In the genomic region with DNA sequence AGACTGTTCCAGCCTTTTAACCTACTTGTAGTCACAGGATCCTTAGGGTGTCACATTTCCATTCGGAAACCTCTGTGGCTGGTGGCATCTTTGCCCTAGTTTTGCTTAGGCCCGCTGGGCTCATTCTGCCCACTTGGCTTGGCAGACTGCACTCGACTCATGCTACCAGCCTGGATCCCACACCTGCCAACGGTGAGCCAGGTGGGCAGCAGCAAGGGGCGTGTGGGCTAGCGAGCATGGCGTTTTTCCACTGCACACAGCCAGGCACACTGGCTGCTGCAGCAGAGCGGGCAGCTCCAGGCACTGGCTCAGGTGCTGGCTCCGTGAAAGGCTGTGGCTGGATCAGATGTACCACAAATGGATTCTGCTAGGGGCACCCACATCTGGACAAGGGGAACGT, we compare ENCODE assay signal across 30 cellular contexts.
"Had no signal": no experiment of that assay in that cellular context is flagged by ENCODE, and none has a peak within 500 bp of the region (broad histone marks: within the 10 kb centered on the region; RNA-seq: fewer than 3 reads in every experiment).

No MANE protein-coding gene starts in this region.

- H3K4me3 Mint-ChIP-seq: immature natural killer cell; mesothelial cell of epicardium; naive thymus-derived CD4-positive, alpha-beta T cell; natural killer cell treated with Interleukin-12 subunit alpha and Interleukin-12 subunit beta and Interleukin-15 and Interleukin-18, amount 100 ng/mL, for 72 hours; stimulated activated effector memory CD8-positive, alpha-beta T cell treated with anti-CD3 and anti-CD28 coated beads, Interleukin-12 subunit alpha, Interleukin-12 subunit beta, amount 100 ng/mL, for 72 hours; stimulated activated naive CD8-positive, alpha-beta T cell treated with anti-CD3 and anti-CD28 coated beads, Interleukin-15, Interleukin-2, amounts not matched to agents 100 ng/mL and 50 ng/mL, for 24 hours had no signal

- H3K4me1 Mint-ChIP-seq: immature natural killer cell; naive thymus-derived CD4-positive, alpha-beta T cell; stimulated activated effector memory CD8-positive, alpha-beta T cell treated with anti-CD3 and anti-CD28 coated beads, Interleukin-12 subunit alpha, Interleukin-12 subunit beta, amount 100 ng/mL, for 72 hours had no signal

- DNase-seq: head of caudate nucleus; hypothalamus; immature natural killer cell; kidney glomerular epithelial cell; left cardiac atrium; left ventricle myocardium superior; lower lobe of right lung; mammary epithelial cell; mesendoderm; mucosa of descending colon; naive thymus-derived CD4-positive, alpha-beta T cell; retina; right cardiac atrium; stimulated activated CD4-positive, alpha-beta T cell treated with anti-CD3 and anti-CD28 coated beads, Interleukin-4, amount 100 ng/mL, for 24 hours; stimulated activated naive CD4-positive, alpha-beta T cell had no signal

- H3K27ac ChIP-seq: lower lobe of right lung, pancreas, prostate gland, skin epidermis, suprapubic skin, thoracic aorta, tibial nerve, upper lobe of left lung had no signal

- ATAC-seq: left cardiac atrium; left lobe of liver; left ventricle myocardium superior; mucosa of descending colon; naive thymus-derived CD4-positive, alpha-beta T cell; natural killer cell treated with Interleukin-12 subunit alpha and Interleukin-12 subunit beta and Interleukin-15 and Interleukin-18, amount 100 ng/mL, for 72 hours; pancreas; right cardiac atrium; sciatic nerve had no signal

- H3K4me1 ChIP-seq: lower lobe of right lung, pancreas, prostate gland, suprapubic skin, tibial nerve, upper lobe of left lung had no signal

- H3K4me3 ChIP-seq: lower lobe of right lung, mucosa of descending colon, pancreas, prostate gland, skin epidermis, suprapubic skin, thoracic aorta, tibial nerve, upper lobe of left lung had no signal

- H3K9me3 ChIP-seq: lower lobe of right lung, mucosa of descending colon, pancreas, prostate gland, suprapubic skin, thoracic aorta, tibial nerve, upper lobe of left lung had no signal

- H3K27me3 Mint-ChIP-seq: naive thymus-derived CD4-positive, alpha-beta T cell; natural killer cell treated with Interleukin-12 subunit alpha and Interleukin-12 subunit beta and Interleukin-15 and Interleukin-18, amount 100 ng/mL, for 72 hours; stimulated activated naive CD8-positive, alpha-beta T cell treated with anti-CD3 and anti-CD28 coated beads, Interleukin-15, Interleukin-2, amounts not matched to agents 100 ng/mL and 50 ng/mL, for 24 hours had no signal

- FAIRE-seq: islet of Langerhans, pancreas, urothelium cell line had no signal

- H3K27ac Mint-ChIP-seq: immature natural killer cell; mesothelial cell of epicardium; naive thymus-derived CD4-positive, alpha-beta T cell; natural killer cell treated with Interleukin-12 subunit alpha and Interleukin-12 subunit beta and Interleukin-15 and Interleukin-18, amount 100 ng/mL, for 72 hours; stimulated activated effector memory CD8-positive, alpha-beta T cell treated with anti-CD3 and anti-CD28 coated beads, Interleukin-12 subunit alpha, Interleukin-12 subunit beta, amount 100 ng/mL, for 72 hours; stimulated activated naive CD8-positive, alpha-beta T cell treated with anti-CD3 and anti-CD28 coated beads, Interleukin-15, Interleukin-2, amounts not matched to agents 100 ng/mL and 50 ng/mL, for 24 hours had no signal

- H3K36me3 Mint-ChIP-seq: immature natural killer cell; mesothelial cell of epicardium; naive thymus-derived CD4-positive, alpha-beta T cell; natural killer cell treated with Interleukin-12 subunit alpha and Interleukin-12 subunit beta and Interleukin-15 and Interleukin-18, amount 100 ng/mL, for 72 hours; stimulated activated effector memory CD8-positive, alpha-beta T cell treated with anti-CD3 and anti-CD28 coated beads, Interleukin-12 subunit alpha, Interleukin-12 subunit beta, amount 100 ng/mL, for 72 hours had no signal

- H3K27me3 ChIP-seq: pancreas, suprapubic skin, tibial nerve, upper lobe of left lung had no signal

- H3K9me3 Mint-ChIP-seq: mesothelial cell of epicardium; stimulated activated naive CD8-positive, alpha-beta T cell treated with anti-CD3 and anti-CD28 coated beads, Interleukin-15, Interleukin-2, amounts not matched to agents 100 ng/mL and 50 ng/mL, for 24 hours had no signal

- H3K36me3 ChIP-seq: lower lobe of right lung, pancreas, prostate gland, suprapubic skin, thoracic aorta, tibial nerve, upper lobe of left lung had no signal
